Comparison of ENCODE assay signal across 8 cellular contexts in the genomic region with DNA sequence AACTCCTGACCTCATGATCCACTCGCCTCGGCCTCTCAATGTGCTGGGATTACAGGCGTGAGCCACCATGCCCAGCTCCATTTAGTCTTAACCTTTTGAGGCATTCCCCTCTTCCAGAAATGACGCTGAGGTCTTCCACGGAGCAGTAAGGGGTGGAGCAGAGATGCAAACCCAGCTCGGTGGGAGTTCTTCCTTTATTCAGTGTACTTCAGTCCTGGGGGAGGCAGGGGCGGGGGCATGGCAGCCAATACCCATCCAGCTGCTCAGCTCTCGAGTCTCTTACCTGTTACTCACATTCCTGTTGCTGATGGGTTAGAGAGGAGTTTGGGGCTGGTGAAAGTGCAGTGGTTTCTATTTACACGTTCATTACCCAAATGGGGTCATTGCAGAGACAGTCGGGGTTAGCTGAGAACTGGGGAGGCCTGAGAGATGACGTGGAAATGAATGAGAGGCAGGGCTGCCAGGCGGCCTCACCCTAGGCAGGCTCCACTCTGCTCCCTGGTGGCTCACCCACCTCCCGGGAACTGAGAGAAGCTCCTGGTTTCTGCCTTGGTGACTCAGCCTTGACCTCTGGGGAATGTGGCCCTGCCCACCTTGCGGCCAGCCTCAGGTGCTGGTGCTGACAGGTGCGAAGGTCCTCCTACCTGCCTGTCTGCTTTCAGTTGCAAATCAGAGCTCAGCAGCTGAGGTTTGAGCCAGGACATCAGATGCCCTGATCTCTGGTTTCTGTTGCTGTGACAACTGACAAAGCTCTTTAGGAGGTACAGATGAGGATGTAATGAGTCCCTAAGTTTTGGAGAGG. TPM values are rescaled to one million over a fixed set of nuclear protein-coding genes. Genes with fewer than 3 reads are reported as not detected.
DNase-seq lines count a peak whose midpoint lies in the region; ATAC-seq and TF ChIP-seq lines count a peak whose summit lies in the region.

No MANE protein-coding gene starts in this region.

- 35 to 92% methylated on average over 3 to 5 of the region's 15 CpGs for WGBS in esophagus squamous epithelium, 2 donors

- H3K4me3 ChIP-seq in GM12865 (ENCODE audit: low read depth, low read length), result no peak overlapping the region
- no peak overlapping the region for H3K4me3 ChIP-seq in esophagus squamous epithelium
- H3K4me3 ChIP-seq in neutrophil (ENCODE audit: low read depth in 1 of 2, low read length in 1 of 2), result peak overlapping the region; percentile 13 to 33
- no peak overlapping the region for H3K4me3 ChIP-seq in HAP-1

- H3K27me3 ChIP-seq in esophagus squamous epithelium (no peaks in the 10 kb centered on the region), neutrophil (no peaks in the 10 kb centered on the region), HAP-1 (ENCODE audit: low read depth) (no peaks in the 10 kb centered on the region)

- H3K36me3 ChIP-seq in esophagus squamous epithelium, result peaks cover 0 to 48% (median 5%) of the 10 kb centered on the region in 3 donors
- H3K36me3 ChIP-seq in neutrophil, result peaks cover 42% of the 10 kb centered on the region
- H3K36me3 ChIP-seq in HAP-1 (replicated peaks), result peaks cover 35% of the 10 kb centered on the region

- H3K9me3 ChIP-seq in esophagus squamous epithelium, result no peaks in the 10 kb centered on the region
- no peaks in the 10 kb centered on the region for H3K9me3 ChIP-seq in neutrophil
- no peaks in the 10 kb centered on the region for H3K9me3 ChIP-seq in HAP-1

- DNase-seq in GM12865 (ENCODE audit: low read depth) (peak; percentile 25), NCI-H510A treated with DMSO at 0.1 percent for 48 hours (lab: John Stamatoyannopoulos, UW) (peak; percentile 68), esophagus squamous epithelium (lab: John Stamatoyannopoulos, UW) (no peak), NCI-H774 (lab: John Stamatoyannopoulos, UW) (no peak), HAP-1 (ENCODE audit: low spot score in 2 of 2) (no peak)
- DNase-seq in activated CD4-positive, alpha-beta T cell treated with anti-CD3 and anti-CD28 coated beads for 4 hours, result no peak

- intact Hi-C loops in esophagus squamous epithelium (cut with DNase I), result no loop called here

- ATAC-seq in HG03025 (IDR thresholded peaks at IDR 0.05; ENCODE audit: low FRiP score, unreplicated experiment), result no peak

- H3K27ac ChIP-seq in esophagus squamous epithelium, result peak overlapping the region; percentile 71 to 88 (median 85)
- H3K27ac ChIP-seq in neutrophil, result peak overlapping the region; percentile 84

- in situ Hi-C loops in HAP-1 (cut with MboI; ENCODE audit: low sequenced_read_pairs), result no loop called here

- no peak for TF ChIP-seq POLR2A in esophagus squamous epithelium (IDR thresholded peaks at IDR 0.05)

- H3K4me1 ChIP-seq in esophagus squamous epithelium (peaks cover 9 to 46% (median 15%) of the 10 kb centered on the region in 3 donors), neutrophil (ENCODE audit: control insufficient read depth in 1 of 2, insufficient read depth in 1 of 2, low read depth in 1 of 2, low read length in 1 of 2) (peaks cover 40 to 42% of the 10 kb centered on the region in 2 experiments), HAP-1 (no peaks in the 10 kb centered on the region)

- TF ChIP-seq CTCF in GM12865 (IDR thresholded peaks at IDR 0.05; ENCODE audit: insufficient read depth, low read depth, low read length, missing control alignments) (no peak), esophagus squamous epithelium (IDR thresholded peaks at IDR 0.05) (peak in 4 of 6 experiments; percentile 16 to 50 (median 36)), neutrophil (IDR thresholded peaks at IDR 0.05) (no peak)

RNA-seq across cellular contexts. Expression of a gene that starts 13.4 kb away (rescaled TPM):
- 100 to 1,000 TPM; 109 to 225 (median 141) TPM for total RNA-seq in esophagus squamous epithelium

Comparison
In these comparisons a context has a peak if more than half of its experiments do, and no peak if none do; other contexts are left out.
1. DNase-seq: peak in GM12865 (single experiment) and NCI-H510A treated with DMSO at 0.1 percent for 48 hours (single experiment); none in esophagus squamous epithelium (single experiment), activated CD4-positive, alpha-beta T cell treated with anti-CD3 and anti-CD28 coated beads for 4 hours (0 of 2), NCI-H774 (single experiment) and HAP-1 (0 of 2).
2. H3K4me3 ChIP-seq: peak in neutrophil (2 of 2); none in GM12865 (single experiment), esophagus squamous epithelium (0 of 4) and HAP-1 (single experiment).
3. CTCF ChIP-seq: peak in esophagus squamous epithelium (4 of 6); none in GM12865 (single experiment) and neutrophil (single experiment).